Comparison of ENCODE assay signal across 15 cellular contexts in the genomic region with DNA sequence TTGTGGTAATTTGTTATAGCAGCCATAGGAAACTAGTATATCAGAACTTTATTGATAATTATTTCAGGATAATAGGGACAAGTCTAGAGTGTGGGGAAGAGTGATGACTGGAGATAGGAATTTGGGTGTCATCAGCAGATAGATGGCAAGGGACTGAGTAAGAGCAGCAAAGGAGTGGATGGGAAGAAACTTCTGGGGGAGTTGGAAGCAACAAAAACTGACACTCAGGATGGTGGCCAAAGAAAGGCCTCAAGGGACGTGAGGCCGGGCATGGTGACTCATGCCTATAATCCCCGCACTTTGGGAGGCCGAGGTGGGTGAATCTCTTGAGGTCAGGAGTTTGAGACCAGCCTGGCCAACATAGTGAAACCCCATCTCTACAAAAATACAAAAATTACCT.
"Had no signal": no experiment of that assay in that cellular context is flagged by ENCODE, and none has a peak within 500 bp of the region (broad histone marks: within the 10 kb centered on the region; RNA-seq: fewer than 3 reads in every experiment).

No MANE protein-coding gene starts in this region.

- H3K4me1 ChIP-seq: parathyroid adenoma, sigmoid colon, stomach, testis had no signal

- H3K9me3 Mint-ChIP-seq: activated CD4-positive, alpha-beta T cell treated with anti-CD3 and anti-CD28 coated beads, Interleukin-2, amount 10 ng/mL, durations not matched to agents 7 days and 5 days; activated T-helper 1 cell treated with anti-CD3 and anti-CD28 coated beads, Interleukin-12 subunit alpha, Interleukin-12 subunit beta, Interleukin-2, Interleukin-4 antibody, amounts not matched to agents 30 ng/mL and 10 ng/mL and 1 ng/mL, durations not matched to agents 14 hours and 24 hours and 36 hours; naive thymus-derived CD8-positive, alpha-beta T cell; T-helper 2 cell treated with Interferon-gamma antibody and Interleukin-4, amounts not matched to agents 5 μg/mL and 100 μg/mL, for 36 hours had no signal

- H3K27ac Mint-ChIP-seq: activated CD4-positive, alpha-beta T cell treated with anti-CD3 and anti-CD28 coated beads, Interleukin-2, amount 10 ng/mL, durations not matched to agents 7 days and 5 days; activated T-helper 1 cell treated with anti-CD3 and anti-CD28 coated beads, Interleukin-12 subunit alpha, Interleukin-12 subunit beta, Interleukin-2, Interleukin-4 antibody, amounts not matched to agents 30 ng/mL and 10 ng/mL and 1 ng/mL, durations not matched to agents 14 hours and 24 hours and 36 hours; T-helper 2 cell treated with Interferon-gamma antibody and Interleukin-4, amounts not matched to agents 5 μg/mL and 100 μg/mL, for 36 hours had no signal

- H2AFZ ChIP-seq: parathyroid adenoma had no signal

- H3K4me3 Mint-ChIP-seq: activated CD4-positive, alpha-beta T cell treated with anti-CD3 and anti-CD28 coated beads, Interleukin-2, amount 10 ng/mL, durations not matched to agents 7 days and 5 days; activated T-helper 1 cell treated with anti-CD3 and anti-CD28 coated beads, Interleukin-12 subunit alpha, Interleukin-12 subunit beta, Interleukin-2, Interleukin-4 antibody, amounts not matched to agents 30 ng/mL and 10 ng/mL and 1 ng/mL, durations not matched to agents 14 hours and 24 hours and 36 hours; naive thymus-derived CD8-positive, alpha-beta T cell; T-helper 2 cell treated with Interferon-gamma antibody and Interleukin-4, amounts not matched to agents 5 μg/mL and 100 μg/mL, for 36 hours had no signal

- ATAC-seq: left ventricle myocardium superior; naive thymus-derived CD8-positive, alpha-beta T cell had no signal

- DNase-seq: activated CD4-positive, alpha-beta T cell treated with anti-CD3 and anti-CD28 coated beads, Interleukin-2, amount 10 ng/mL, durations not matched to agents 7 days and 5 days; activated CD4-positive, CD25-positive, alpha-beta regulatory T cell; activated naive CD4-positive, alpha-beta T cell; dorsolateral prefrontal cortex; hippocampal formation; left ventricle myocardium superior; mesenchymal stem cell; naive thymus-derived CD8-positive, alpha-beta T cell; sigmoid colon; stimulated activated CD4-positive, alpha-beta T cell treated with anti-CD3 and anti-CD28 coated beads, Interleukin-1b, Interleukin-23, amount 100 ng/mL, for 48 hours; stomach; testis had no signal

- H3K36me3 ChIP-seq: sigmoid colon, stomach had no signal

- H3K4me1 Mint-ChIP-seq: activated CD4-positive, alpha-beta T cell treated with anti-CD3 and anti-CD28 coated beads, Interleukin-2, amount 10 ng/mL, durations not matched to agents 7 days and 5 days had no signal

- H3K9me3 ChIP-seq: sigmoid colon, stomach, testis had no signal

- H3K9ac ChIP-seq: parathyroid adenoma had no signal

- H3K27ac ChIP-seq: dorsolateral prefrontal cortex, parathyroid adenoma, sigmoid colon, stomach, testis had no signal

- H3K27me3 Mint-ChIP-seq: activated CD4-positive, alpha-beta T cell treated with anti-CD3 and anti-CD28 coated beads, Interleukin-2, amount 10 ng/mL, durations not matched to agents 7 days and 5 days; naive thymus-derived CD8-positive, alpha-beta T cell had no signal

- H3K27me3 ChIP-seq: sigmoid colon, stomach, testis had no signal

- H3K4me3 ChIP-seq: dorsolateral prefrontal cortex, sigmoid colon, stomach, testis had no signal
